In the genomic region with DNA sequence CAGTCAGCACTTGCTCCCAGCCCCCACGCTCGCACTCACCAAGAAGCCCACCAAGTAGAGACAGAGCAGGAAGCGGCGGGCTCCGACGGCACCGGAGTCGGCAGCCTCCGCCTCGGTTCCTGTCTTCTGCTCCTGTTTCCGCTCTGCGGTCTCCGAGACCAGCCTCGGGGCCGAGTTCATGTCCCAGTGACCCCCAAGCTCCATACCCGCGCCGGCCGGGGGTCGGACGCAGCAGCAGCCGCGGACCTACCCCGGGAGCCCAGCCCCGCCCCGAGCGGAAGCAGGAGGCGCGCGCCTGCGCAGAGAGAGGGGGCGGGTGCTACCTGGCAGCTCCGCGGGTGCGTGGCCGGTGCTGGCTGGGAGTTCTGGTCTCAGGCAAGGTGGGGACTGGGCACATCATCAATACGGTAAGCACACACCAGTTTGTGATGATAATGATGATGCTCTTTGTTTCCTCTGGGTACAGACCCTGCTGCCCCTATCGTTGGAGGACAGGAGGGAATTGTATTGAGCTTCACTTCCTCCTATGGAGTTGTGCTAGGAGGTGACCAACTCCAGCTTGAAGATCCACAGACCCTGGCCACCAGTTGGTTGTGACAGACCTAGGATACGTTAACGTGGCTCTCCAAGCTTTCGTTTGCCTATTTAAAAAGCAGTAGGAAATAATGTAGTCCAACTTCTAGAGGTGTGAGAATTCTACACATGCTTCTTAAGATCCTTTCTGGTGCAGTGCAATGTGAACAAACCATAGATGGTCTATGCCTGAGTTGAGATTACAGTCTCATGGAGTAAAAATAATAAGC, we compare ENCODE assay signal across 8 cellular contexts. TPM values are rescaled to one million over a fixed set of nuclear protein-coding genes. Genes with fewer than 3 reads are reported as not detected.
DNase-seq lines count a peak whose midpoint lies in the region; ATAC-seq and TF ChIP-seq lines count a peak whose summit lies in the region.

No MANE protein-coding gene starts in this region.

- no peaks in the 10 kb centered on the region for H3K9me3 Mint-ChIP-seq in activated naive CD8-positive, alpha-beta T cell treated with anti-CD3 and anti-CD28 coated beads, Interleukin-2, amount 10 ng/mL, durations not matched to agents 7 days and 5 days

- H3K9me3 ChIP-seq in heart right ventricle = no peaks in the 10 kb centered on the region
- H3K9me3 ChIP-seq in upper lobe of right lung = no peaks in the 10 kb centered on the region

- H3K4me1 ChIP-seq in heart right ventricle (peaks cover 0 to 24% (median 13%) of the 10 kb centered on the region in 9 donors), upper lobe of right lung (peaks cover 9% of the 10 kb centered on the region)

- POLR2A ChIA-PET in activated naive CD8-positive, alpha-beta T cell treated with anti-CD3 and anti-CD28 coated beads, Interleukin-2, amount 10 ng/mL, durations not matched to agents 7 days and 5 days (lab: Charles Lee) = interaction anchor here (0.5 to 2.2 kb wide), 4 partner anchors 9 to 1431 kb away, joined by 3 to 6 read pairs (median 4); no protein-coding TSS in a partner anchor

- no peaks in the 10 kb centered on the region for H3K36me3 Mint-ChIP-seq in activated naive CD8-positive, alpha-beta T cell treated with anti-CD3 and anti-CD28 coated beads, Interleukin-2, amount 10 ng/mL, durations not matched to agents 7 days and 5 days

- no peaks in the 10 kb centered on the region for H3K27me3 Mint-ChIP-seq in activated naive CD8-positive, alpha-beta T cell treated with anti-CD3 and anti-CD28 coated beads, Interleukin-2, amount 10 ng/mL, durations not matched to agents 7 days and 5 days

- H3K27me3 ChIP-seq in GM06990 (replicated peaks; ENCODE audit: control insufficient read depth, insufficient read depth, low read length) = no peaks in the 10 kb centered on the region
- no peaks in the 10 kb centered on the region for H3K27me3 ChIP-seq in heart right ventricle
- H3K27me3 ChIP-seq in upper lobe of right lung = no peaks in the 10 kb centered on the region

- no peak for TF ChIP-seq CTCF in GM06990 (IDR thresholded peaks at IDR 0.05; ENCODE audit: insufficient read depth, low read length, poor library complexity, severe bottlenecking)
- TF ChIP-seq CTCF in heart right ventricle (IDR thresholded peaks at IDR 0.05) = peak in 1 of 9 donors; percentile 8
- peak; percentile 3 for TF ChIP-seq CTCF in upper lobe of right lung (IDR thresholded peaks at IDR 0.05)

- intact Hi-C loops in heart right ventricle (cut with DNase I) = no loop called here
- intact Hi-C loops in posterior cingulate gyrus (cut with DNase I) = no loop called here
- intact Hi-C loops in upper lobe of right lung (cut with DNase I) = no loop called here

- H3K27ac ChIP-seq in heart right ventricle (peak overlapping the region in 9 of 10 donors; percentile 67 to 88 (median 77)), upper lobe of right lung (peak overlapping the region; percentile 79)

- peak overlapping the region; percentile 88 for H3K4me3 ChIP-seq in GM06990 (replicated peaks; ENCODE audit: low read depth, low read length)
- peak overlapping the region; percentile 76 to 99 (median 82) for H3K4me3 ChIP-seq in heart right ventricle
- H3K4me3 ChIP-seq in upper lobe of right lung = peak overlapping the region; percentile 86

- 0 to 1% methylated on average over 41 of the region's 41 CpGs for WGBS in heart right ventricle, 2 donors

- peak; percentile 94 for ATAC-seq in activated naive CD8-positive, alpha-beta T cell treated with anti-CD3 and anti-CD28 coated beads, Interleukin-2, amount 10 ng/mL, durations not matched to agents 7 days and 5 days (ENCODE audit: low read depth)
- ATAC-seq in heart right ventricle (peak; percentile 96 to 99 (median 97)), upper lobe of right lung (peak; percentile 97)

- H3K4me1 Mint-ChIP-seq in activated naive CD8-positive, alpha-beta T cell treated with anti-CD3 and anti-CD28 coated beads, Interleukin-2, amount 10 ng/mL, durations not matched to agents 7 days and 5 days = peaks cover 26% of the 10 kb centered on the region

- H3K27ac Mint-ChIP-seq in activated naive CD8-positive, alpha-beta T cell treated with anti-CD3 and anti-CD28 coated beads, Interleukin-2, amount 10 ng/mL, durations not matched to agents 7 days and 5 days = peak overlapping the region; percentile 81

- DNase-seq in GM06990 (ENCODE audit: extremely low read depth, insufficient read length) = peak; percentile 86
- peak; percentile 24 for DNase-seq in H4 (ENCODE audit: low spot score)
- peak; percentile 41 for DNase-seq in LHCN-M2 (ENCODE audit: low read depth)
- DNase-seq in SKM-1 treated with dmso at 0.1 percent for 144 hours (lab: John Stamatoyannopoulos, UW; ENCODE audit: unreplicated experiment) = peak; percentile 69
- peak; percentile 92 for DNase-seq in activated naive CD8-positive, alpha-beta T cell treated with anti-CD3 and anti-CD28 coated beads, Interleukin-2, amount 10 ng/mL, durations not matched to agents 7 days and 5 days
- peak; percentile 76 to 88 for DNase-seq in heart right ventricle
- peak; percentile 55 to 97 (median 78) for DNase-seq in posterior cingulate gyrus
- peak; percentile 94 for DNase-seq in upper lobe of right lung

- peak overlapping the region; percentile 93 for H3K4me3 Mint-ChIP-seq in activated naive CD8-positive, alpha-beta T cell treated with anti-CD3 and anti-CD28 coated beads, Interleukin-2, amount 10 ng/mL, durations not matched to agents 7 days and 5 days

- H3K36me3 ChIP-seq in GM06990 (ENCODE audit: control insufficient read depth, insufficient read depth, low read length) = no peaks in the 10 kb centered on the region; the same call in 1 of the 2 replicates
- peaks cover 0 to 5% (median under 1%) of the 10 kb centered on the region in 9 donors for H3K36me3 ChIP-seq in heart right ventricle
- no peaks in the 10 kb centered on the region for H3K36me3 ChIP-seq in upper lobe of right lung

RNA-seq across cellular contexts. Expression of a gene that starts 25.0 kb away (rescaled TPM):
- 4.5 TPM in 2 replicates for total RNA-seq in H4 (2014; rRNA removed; shearing (Covaris generic))
- 2.7 and 4.0 TPM in 2 replicates for total RNA-seq in LHCN-M2 (2014; rRNA removed)
- polyA plus RNA-seq in LHCN-M2 (2012) = 2.6 TPM
- total RNA-seq in activated naive CD8-positive, alpha-beta T cell treated with anti-CD3 and anti-CD28 coated beads, Interleukin-2, amount 10 ng/mL, durations not matched to agents 7 days and 5 days = 1 to 10 TPM; 3.6 to 6.0 TPM
- total RNA-seq in heart right ventricle = 100 to 1,000 TPM; 142 to 225 (median 191) TPM
- 10 to 100 TPM; 10.1 to 39.4 TPM for polyA plus RNA-seq in heart right ventricle
- 2.1 TPM for total RNA-seq in upper lobe of right lung

Comparison
In these comparisons a context has a peak if more than half of its experiments do, and no peak if none do; other contexts are left out.
1. Peak in every context shown above with its lines: DNase-seq, ATAC-seq, H3K4me3 ChIP-seq and H3K27ac ChIP-seq.
2. DNase-seq: peak in every context shown above with its lines; median percentile 94 in upper lobe of right lung; 92 in activated naive CD8-positive, alpha-beta T cell treated with anti-CD3 and anti-CD28 coated beads, Interleukin-2, amount 10 ng/mL, durations not matched to agents 7 days and 5 days; 86 in GM06990; 82 in heart right ventricle; 78 in posterior cingulate gyrus; 69 in SKM-1 treated with dmso at 0.1 percent for 144 hours; 41 in LHCN-M2; 24 in H4.
3. RNA of a gene that starts 25.0 kb away (total RNA-seq): 142 to 225 TPM in heart right ventricle; 3.6 to 6.0 TPM in activated naive CD8-positive, alpha-beta T cell treated with anti-CD3 and anti-CD28 coated beads, Interleukin-2, amount 10 ng/mL, durations not matched to agents 7 days and 5 days, 4.5 TPM in H4, 2.7 to 4.0 TPM in LHCN-M2 and 2.1 TPM in upper lobe of right lung (single experiment); every median in the first group is over 10 times any median in the second.